Comparison of ENCODE assay signal across 8 cellular contexts in genomic region chr10:89285303-89285702, GRCh38. TPM values are rescaled to one million over a fixed set of nuclear protein-coding genes. Genes with fewer than 3 reads are reported as not detected.
DNase-seq lines count a peak whose midpoint lies in the region; ATAC-seq, FAIRE-seq and TF ChIP-seq lines count a peak whose summit lies in the region.
"Not testable (repeated sequence)": the region's sequence is repeated elsewhere in the genome, so short reads cannot be mapped to it uniquely, and the experiment has no call there.

No MANE protein-coding gene starts in this region.

- H3K4me2 ChIP-seq in A549, result peak overlapping the region; percentile 68

- TF ChIP-seq POLR2A in A549 (IDR thresholded peaks at IDR 0.05; ENCODE audit: low read length); H54 (IDR thresholded peaks at IDR 0.05; ENCODE audit: low read depth, low read length): not testable (repeated sequence)

- CTCF ChIA-PET in A549 (lab: Yijun Ruan, JAX), result not testable (repeated sequence)

- H3K27ac Mint-ChIP-seq in brain (peak overlapping the region; percentile 28 to 96 (median 75)), endothelial cell (ENCODE audit: unreplicated experiment) (peak overlapping the region; percentile 14), nephron progenitor cell (peak overlapping the region; percentile 4)

- H3K27ac ChIP-seq in A549 (peak overlapping the region; percentile 49 to 80; a peak in 4 of 6 replicates), thoracic aorta (peak overlapping the region; percentile 90 to 94)

- H3K9me3 ChIP-seq in A549, thoracic aorta: not testable (repeated sequence)

- POLR2A ChIA-PET in A549 (lab: Yijun Ruan, JAX), result not testable (repeated sequence)

- peaks cover 51% of the 10 kb centered on the region for H3K4me1 Mint-ChIP-seq in brain
- H3K4me1 Mint-ChIP-seq in endothelial cell (ENCODE audit: unreplicated experiment), result peaks cover 33% of the 10 kb centered on the region
- H3K4me1 Mint-ChIP-seq in nephron progenitor cell, result peaks cover 37% of the 10 kb centered on the region

- TF ChIP-seq RAD21 in A549 (conservative IDR thresholded peaks at IDR 0.05 in 1 of 2, IDR thresholded peaks at IDR 0.05 in 1 of 2), result not testable (repeated sequence)

- not testable (repeated sequence) for H3K36me3 Mint-ChIP-seq in brain; endothelial cell (ENCODE audit: low read depth, unreplicated experiment); nephron progenitor cell (ENCODE audit: low read depth)

- not testable (repeated sequence) for H3K4me3 ChIP-seq in A549, thoracic aorta

- peak overlapping the region in 1 of 5 experiments; percentile 52 for H3K4me3 Mint-ChIP-seq in brain
- not testable (repeated sequence) for H3K4me3 Mint-ChIP-seq in endothelial cell (ENCODE audit: unreplicated experiment)
- H3K4me3 Mint-ChIP-seq in nephron progenitor cell, result peak overlapping the region; percentile 6

- H3K4me1 ChIP-seq in A549 (peaks cover 43% of the 10 kb centered on the region), thoracic aorta (ENCODE audit: control insufficient read depth in 1 of 2, low read depth in 2 of 2) (peaks cover 14 to 37% of the 10 kb centered on the region in 2 donors)

- H3K27me3 Mint-ChIP-seq in brain; endothelial cell (ENCODE audit: unreplicated experiment); nephron progenitor cell (ENCODE audit: low read depth, poor library complexity): not testable (repeated sequence)

- H3K27me3 ChIP-seq in thoracic aorta (replicated peaks; ENCODE audit: insufficient read depth), result not testable (repeated sequence)

- H3K9me3 Mint-ChIP-seq in brain; endothelial cell (ENCODE audit: unreplicated experiment); nephron progenitor cell: not testable (repeated sequence)

- FAIRE-seq in A549 (lab: Jason Lieb, UNC), result not testable (repeated sequence)
- FAIRE-seq in H54 (lab: Jason Lieb, UNC) (peak; percentile 77), RCC 7860 (lab: Jason Lieb, UNC) (peak; percentile 65)

- WGBS in A549 (ENCODE audit: missing lambda C conversion rate), result 37% methylated on average over 4 of the region's 4 CpGs

- not testable (repeated sequence) for TF ChIP-seq CTCF in A549 (IDR thresholded peaks at IDR 0.05); brain (conservative IDR thresholded peaks at IDR 0.05); endothelial cell (IDR thresholded peaks at IDR 0.05; ENCODE audit: unreplicated experiment); nephron progenitor cell (IDR thresholded peaks at IDR 0.05); thoracic aorta (IDR thresholded peaks at IDR 0.05)

- not testable (repeated sequence) for TF ChIP-seq EP300 in A549 (IDR thresholded peaks at IDR 0.05)

- DNase-seq in A549 (ENCODE audit: low read depth in 1 of 2, low spot score in 1 of 2); H54 (ENCODE audit: insufficient read length, low spot score); endothelial cell (ENCODE audit: low spot score); nephron progenitor cell; thoracic aorta (ENCODE audit: low spot score): not testable (repeated sequence)
- peak; percentile 56 for DNase-seq in RCC 7860 (ENCODE audit: low spot score)
- peak; percentile 69 for DNase-seq in glomerular visceral epithelial cell (ENCODE audit: extremely low spot score)

- not testable (repeated sequence) for ATAC-seq in A549; thoracic aorta (ENCODE audit: insufficient number of reproducible peaks, low FRiP score, low read depth)

- H3K36me3 ChIP-seq in thoracic aorta, result not testable (repeated sequence)

RNA-seq across cellular contexts. Expression of gene IFIT2, which starts 16.5 kb away (rescaled TPM):
- polyA plus RNA-seq in A549 (2011; rRNA removed) (0.81 and 1.1 TPM in 2 replicates), A549 (2017; fragmentation: RNase III; extraction: RNeasy Plus Mini Kit Qiagen cat#74134 plus additional on column Dnase treatment) (0.75 to 0.94 TPM (median 0.77 TPM) in 3 replicates), brain (ENCODE audit: insufficient read depth, low read depth, low replicate concordance) (5.4 TPM)
- 0.12 and 0.13 TPM in 2 replicates for polyA plus RNA-seq in A549 (2012; cell fraction: cytosol; rRNA removed)
- 0.04 and 0.06 TPM in 2 replicates for polyA plus RNA-seq in A549 (2012; cell fraction: nucleus; rRNA removed)
- polyA minus RNA-seq in A549 (2011; rRNA and poly(A)+ RNA removed), result 0.29 and 0.50 TPM in 2 replicates
- total RNA-seq in endothelial cell (ENCODE audit: unreplicated experiment) (0.80 TPM), thoracic aorta (10 to 100 TPM in 1 of 2 donors, 1 to 10 TPM in 1; 5.9 to 17.1 TPM)

RNA-seq across cellular contexts. Expression of gene LIPA, which starts 33.7 kb away (rescaled TPM):
- polyA plus RNA-seq in A549 (2011; rRNA removed), result 80.2 and 96.2 TPM in 2 replicates
- polyA plus RNA-seq in A549 (2012; cell fraction: cytosol; rRNA removed), result 15.6 and 17.3 TPM in 2 replicates
- polyA plus RNA-seq in A549 (2012; cell fraction: nucleus; rRNA removed), result 14.3 and 21.2 TPM in 2 replicates
- 42.7 to 55.0 TPM (median 51.2 TPM) in 3 replicates for polyA plus RNA-seq in A549 (2017; fragmentation: RNase III; extraction: RNeasy Plus Mini Kit Qiagen cat#74134 plus additional on column Dnase treatment)
- 35.8 and 38.4 TPM in 2 replicates for polyA minus RNA-seq in A549 (2011; rRNA and poly(A)+ RNA removed)
- 73.1 TPM for polyA plus RNA-seq in brain (ENCODE audit: insufficient read depth, low read depth, low replicate concordance)
- total RNA-seq in endothelial cell (ENCODE audit: unreplicated experiment), result 84.2 TPM
- 10 to 100 TPM; 39.7 to 44.2 TPM for total RNA-seq in thoracic aorta

RNA-seq across cellular contexts. Expression of gene IFIT3, which starts 42.5 kb away (rescaled TPM):
- polyA plus RNA-seq in A549 (2011; rRNA removed) (1.5 and 1.6 TPM in 2 replicates), A549 (2017; fragmentation: RNase III; extraction: RNeasy Plus Mini Kit Qiagen cat#74134 plus additional on column Dnase treatment) (2.1 to 2.4 TPM (median 2.2 TPM) in 3 replicates), brain (ENCODE audit: insufficient read depth, low read depth, low replicate concordance) (6.2 TPM)
- 0.33 and 0.36 TPM in 2 replicates for polyA plus RNA-seq in A549 (2012; cell fraction: cytosol; rRNA removed)
- 0.16 and 0.18 TPM in 2 replicates for polyA plus RNA-seq in A549 (2012; cell fraction: nucleus; rRNA removed)
- polyA minus RNA-seq in A549 (2011; rRNA and poly(A)+ RNA removed), result 0.10 and 0.41 TPM in 2 replicates
- total RNA-seq in endothelial cell (ENCODE audit: unreplicated experiment) (16.8 TPM), thoracic aorta (10 to 100 TPM in 1 of 2 donors, 1 to 10 TPM in 1; 9.6 to 22.7 TPM)

Comparison
In these comparisons a context has a peak if more than half of its experiments do, and no peak if none do; other contexts are left out.
1. H3K27ac Mint-ChIP-seq: peak in every context shown above with its lines; median percentile 75 in brain; 14 in endothelial cell; 4 in nephron progenitor cell.